ENCODE assay signal across 1 cellular context in the genomic region with DNA sequence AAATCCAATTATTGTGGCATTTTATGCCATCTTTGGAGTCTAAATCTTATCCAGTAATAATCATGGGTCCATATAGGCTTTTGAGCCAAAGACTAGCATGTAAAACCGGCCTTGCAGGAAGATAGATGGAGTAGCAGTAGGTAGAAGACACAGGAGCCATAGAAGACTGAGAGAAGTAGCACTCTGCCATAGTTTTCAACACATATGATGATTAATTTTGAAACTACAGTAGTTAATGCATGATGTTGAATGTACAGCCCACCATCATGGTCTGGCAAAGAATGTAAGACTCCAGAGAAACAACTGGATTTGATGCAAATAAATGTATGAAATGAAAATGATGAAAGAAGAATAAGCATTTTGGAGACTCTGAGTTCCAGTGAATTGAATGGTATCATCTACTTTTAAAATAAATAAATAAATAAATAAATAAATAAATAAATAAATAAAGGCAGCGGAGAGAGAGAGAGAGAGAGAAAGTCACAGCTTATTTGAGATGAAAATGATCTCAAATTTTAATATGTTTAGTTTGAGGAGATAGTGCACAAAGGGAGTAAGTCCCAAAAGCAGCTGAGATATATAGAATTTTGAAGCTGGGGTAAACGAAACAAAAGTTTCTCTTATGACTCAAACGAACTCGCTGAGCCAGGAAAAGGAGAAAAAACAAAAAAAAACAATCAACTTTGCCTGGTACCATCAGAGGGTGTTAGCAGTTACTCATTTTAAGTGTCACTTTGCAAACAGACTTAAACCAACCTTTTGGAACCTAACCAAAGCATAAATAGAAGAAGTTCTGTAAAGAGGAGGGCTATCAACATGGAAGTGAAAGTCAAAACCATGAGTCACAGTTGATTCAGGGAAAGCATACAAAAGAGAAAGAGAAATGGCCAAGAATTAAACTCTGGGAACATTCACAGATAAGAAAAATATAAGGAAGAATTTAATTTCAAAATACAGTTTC.
A peak's percentile ranks its signal among the peaks of the same experiment; 100 is the strongest.
TF ChIP-seq lines count a peak whose summit lies in the region.

No MANE protein-coding gene starts in this region.

TF ChIP-seq in HEK293, 187 proteins besides CTCF, POLR2A, EP300 and RAD21 (continued from another document and continues in another):
- TF ChIP-seq ZBTB20 (tag by site-specific recombination; IDR thresholded peaks at IDR 0.05): no peak
- TF ChIP-seq ZNF596 (tag by site-specific recombination; IDR thresholded peaks at IDR 0.05): no peak
- 0 out of 2 replicates have a peak, but pooled peaks have one; percentile 24 for TF ChIP-seq ZNF223 (tag by site-specific recombination; IDR thresholded peaks at IDR 0.05)
- TF ChIP-seq ZNF610 (tag by site-specific recombination; IDR thresholded peaks at IDR 0.05; ENCODE audit: borderline replicate concordance): no peak
- peak; percentile 23; the same call in 1 of the 2 replicates for TF ChIP-seq SP3 (tag by site-specific recombination; IDR thresholded peaks at IDR 0.05)
- no peak for TF ChIP-seq ZNF549 (tag by site-specific recombination; IDR thresholded peaks at IDR 0.05)
- TF ChIP-seq, protein P1, sequence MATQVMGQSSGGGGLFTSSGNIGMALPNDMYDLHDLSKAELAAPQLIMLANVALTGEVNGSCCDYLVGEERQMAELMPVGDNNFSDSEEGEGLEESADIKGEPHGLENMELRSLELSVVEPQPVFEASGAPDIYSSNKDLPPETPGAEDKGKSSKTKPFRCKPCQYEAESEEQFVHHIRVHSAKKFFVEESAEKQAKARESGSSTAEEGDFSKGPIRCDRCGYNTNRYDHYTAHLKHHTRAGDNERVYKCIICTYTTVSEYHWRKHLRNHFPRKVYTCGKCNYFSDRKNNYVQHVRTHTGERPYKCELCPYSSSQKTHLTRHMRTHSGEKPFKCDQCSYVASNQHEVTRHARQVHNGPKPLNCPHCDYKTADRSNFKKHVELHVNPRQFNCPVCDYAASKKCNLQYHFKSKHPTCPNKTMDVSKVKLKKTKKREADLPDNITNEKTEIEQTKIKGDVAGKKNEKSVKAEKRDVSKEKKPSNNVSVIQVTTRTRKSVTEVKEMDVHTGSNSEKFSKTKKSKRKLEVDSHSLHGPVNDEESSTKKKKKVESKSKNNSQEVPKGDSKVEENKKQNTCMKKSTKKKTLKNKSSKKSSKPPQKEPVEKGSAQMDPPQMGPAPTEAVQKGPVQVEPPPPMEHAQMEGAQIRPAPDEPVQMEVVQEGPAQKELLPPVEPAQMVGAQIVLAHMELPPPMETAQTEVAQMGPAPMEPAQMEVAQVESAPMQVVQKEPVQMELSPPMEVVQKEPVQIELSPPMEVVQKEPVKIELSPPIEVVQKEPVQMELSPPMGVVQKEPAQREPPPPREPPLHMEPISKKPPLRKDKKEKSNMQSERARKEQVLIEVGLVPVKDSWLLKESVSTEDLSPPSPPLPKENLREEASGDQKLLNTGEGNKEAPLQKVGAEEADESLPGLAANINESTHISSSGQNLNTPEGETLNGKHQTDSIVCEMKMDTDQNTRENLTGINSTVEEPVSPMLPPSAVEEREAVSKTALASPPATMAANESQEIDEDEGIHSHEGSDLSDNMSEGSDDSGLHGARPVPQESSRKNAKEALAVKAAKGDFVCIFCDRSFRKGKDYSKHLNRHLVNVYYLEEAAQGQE (tag by site-specific recombination; IDR thresholded peaks at IDR 0.05): no peak; the same call in 1 of the 2 replicates
- TF ChIP-seq, protein P2, sequence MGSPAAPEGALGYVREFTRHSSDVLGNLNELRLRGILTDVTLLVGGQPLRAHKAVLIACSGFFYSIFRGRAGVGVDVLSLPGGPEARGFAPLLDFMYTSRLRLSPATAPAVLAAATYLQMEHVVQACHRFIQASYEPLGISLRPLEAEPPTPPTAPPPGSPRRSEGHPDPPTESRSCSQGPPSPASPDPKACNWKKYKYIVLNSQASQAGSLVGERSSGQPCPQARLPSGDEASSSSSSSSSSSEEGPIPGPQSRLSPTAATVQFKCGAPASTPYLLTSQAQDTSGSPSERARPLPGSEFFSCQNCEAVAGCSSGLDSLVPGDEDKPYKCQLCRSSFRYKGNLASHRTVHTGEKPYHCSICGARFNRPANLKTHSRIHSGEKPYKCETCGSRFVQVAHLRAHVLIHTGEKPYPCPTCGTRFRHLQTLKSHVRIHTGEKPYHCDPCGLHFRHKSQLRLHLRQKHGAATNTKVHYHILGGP (tag by site-specific recombination; IDR thresholded peaks at IDR 0.05): no peak
- TF ChIP-seq, protein P3, sequence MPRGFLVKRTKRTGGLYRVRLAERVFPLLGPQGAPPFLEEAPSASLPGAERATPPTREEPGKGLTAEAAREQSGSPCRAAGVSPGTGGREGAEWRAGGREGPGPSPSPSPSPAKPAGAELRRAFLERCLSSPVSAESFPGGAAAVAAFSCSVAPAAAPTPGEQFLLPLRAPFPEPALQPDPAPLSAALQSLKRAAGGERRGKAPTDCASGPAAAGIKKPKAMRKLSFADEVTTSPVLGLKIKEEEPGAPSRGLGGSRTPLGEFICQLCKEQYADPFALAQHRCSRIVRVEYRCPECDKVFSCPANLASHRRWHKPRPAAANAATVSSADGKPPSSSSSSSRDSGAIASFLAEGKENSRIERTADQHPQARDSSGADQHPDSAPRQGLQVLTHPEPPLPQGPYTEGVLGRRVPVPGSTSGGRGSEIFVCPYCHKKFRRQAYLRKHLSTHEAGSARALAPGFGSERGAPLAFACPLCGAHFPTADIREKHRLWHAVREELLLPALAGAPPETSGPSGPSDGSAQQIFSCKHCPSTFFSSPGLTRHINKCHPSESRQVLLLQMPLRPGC (tag by site-specific recombination; IDR thresholded peaks at IDR 0.05): no peak
- peak; percentile 96 for TF ChIP-seq ZNF555 (tag by site-specific recombination; conservative IDR thresholded peaks at IDR 0.05)
- TF ChIP-seq ZBTB48 (tag by site-specific recombination; IDR thresholded peaks at IDR 0.05): no peak
- TF ChIP-seq, protein P4, sequence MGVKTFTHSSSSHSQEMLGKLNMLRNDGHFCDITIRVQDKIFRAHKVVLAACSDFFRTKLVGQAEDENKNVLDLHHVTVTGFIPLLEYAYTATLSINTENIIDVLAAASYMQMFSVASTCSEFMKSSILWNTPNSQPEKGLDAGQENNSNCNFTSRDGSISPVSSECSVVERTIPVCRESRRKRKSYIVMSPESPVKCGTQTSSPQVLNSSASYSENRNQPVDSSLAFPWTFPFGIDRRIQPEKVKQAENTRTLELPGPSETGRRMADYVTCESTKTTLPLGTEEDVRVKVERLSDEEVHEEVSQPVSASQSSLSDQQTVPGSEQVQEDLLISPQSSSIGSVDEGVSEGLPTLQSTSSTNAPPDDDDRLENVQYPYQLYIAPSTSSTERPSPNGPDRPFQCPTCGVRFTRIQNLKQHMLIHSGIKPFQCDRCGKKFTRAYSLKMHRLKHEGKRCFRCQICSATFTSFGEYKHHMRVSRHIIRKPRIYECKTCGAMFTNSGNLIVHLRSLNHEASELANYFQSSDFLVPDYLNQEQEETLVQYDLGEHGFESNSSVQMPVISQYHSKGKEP (tag by site-specific recombination; IDR thresholded peaks at IDR 0.05): no peak
- TF ChIP-seq OVOL3 (tag by site-specific recombination; IDR thresholded peaks at IDR 0.05): no peak
- no peak for TF ChIP-seq GLIS2 (tag by site-specific recombination; IDR thresholded peaks at IDR 0.05)
- no peak for TF ChIP-seq YY1 (tag by site-specific recombination; IDR thresholded peaks at IDR 0.05)
- TF ChIP-seq, protein P5, sequence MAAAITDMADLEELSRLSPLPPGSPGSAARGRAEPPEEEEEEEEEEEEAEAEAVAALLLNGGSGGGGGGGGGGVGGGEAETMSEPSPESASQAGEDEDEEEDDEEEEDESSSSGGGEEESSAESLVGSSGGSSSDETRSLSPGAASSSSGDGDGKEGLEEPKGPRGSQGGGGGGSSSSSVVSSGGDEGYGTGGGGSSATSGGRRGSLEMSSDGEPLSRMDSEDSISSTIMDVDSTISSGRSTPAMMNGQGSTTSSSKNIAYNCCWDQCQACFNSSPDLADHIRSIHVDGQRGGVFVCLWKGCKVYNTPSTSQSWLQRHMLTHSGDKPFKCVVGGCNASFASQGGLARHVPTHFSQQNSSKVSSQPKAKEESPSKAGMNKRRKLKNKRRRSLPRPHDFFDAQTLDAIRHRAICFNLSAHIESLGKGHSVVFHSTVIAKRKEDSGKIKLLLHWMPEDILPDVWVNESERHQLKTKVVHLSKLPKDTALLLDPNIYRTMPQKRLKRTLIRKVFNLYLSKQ (tag by site-specific recombination; IDR thresholded peaks at IDR 0.05; ENCODE audit: borderline replicate concordance): 0 out of 2 replicates have a peak, but pooled peaks have one; percentile 30
- TF ChIP-seq, protein P6, sequence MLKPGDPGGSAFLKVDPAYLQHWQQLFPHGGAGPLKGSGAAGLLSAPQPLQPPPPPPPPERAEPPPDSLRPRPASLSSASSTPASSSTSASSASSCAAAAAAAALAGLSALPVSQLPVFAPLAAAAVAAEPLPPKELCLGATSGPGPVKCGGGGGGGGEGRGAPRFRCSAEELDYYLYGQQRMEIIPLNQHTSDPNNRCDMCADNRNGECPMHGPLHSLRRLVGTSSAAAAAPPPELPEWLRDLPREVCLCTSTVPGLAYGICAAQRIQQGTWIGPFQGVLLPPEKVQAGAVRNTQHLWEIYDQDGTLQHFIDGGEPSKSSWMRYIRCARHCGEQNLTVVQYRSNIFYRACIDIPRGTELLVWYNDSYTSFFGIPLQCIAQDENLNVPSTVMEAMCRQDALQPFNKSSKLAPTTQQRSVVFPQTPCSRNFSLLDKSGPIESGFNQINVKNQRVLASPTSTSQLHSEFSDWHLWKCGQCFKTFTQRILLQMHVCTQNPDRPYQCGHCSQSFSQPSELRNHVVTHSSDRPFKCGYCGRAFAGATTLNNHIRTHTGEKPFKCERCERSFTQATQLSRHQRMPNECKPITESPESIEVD (tag by site-specific recombination; IDR thresholded peaks at IDR 0.05): no peak
- 0 out of 2 replicates have a peak, but pooled peaks have one; percentile 52 for TF ChIP-seq ZNF404 (tag by site-specific recombination; IDR thresholded peaks at IDR 0.05)
- TF ChIP-seq, protein P7, sequence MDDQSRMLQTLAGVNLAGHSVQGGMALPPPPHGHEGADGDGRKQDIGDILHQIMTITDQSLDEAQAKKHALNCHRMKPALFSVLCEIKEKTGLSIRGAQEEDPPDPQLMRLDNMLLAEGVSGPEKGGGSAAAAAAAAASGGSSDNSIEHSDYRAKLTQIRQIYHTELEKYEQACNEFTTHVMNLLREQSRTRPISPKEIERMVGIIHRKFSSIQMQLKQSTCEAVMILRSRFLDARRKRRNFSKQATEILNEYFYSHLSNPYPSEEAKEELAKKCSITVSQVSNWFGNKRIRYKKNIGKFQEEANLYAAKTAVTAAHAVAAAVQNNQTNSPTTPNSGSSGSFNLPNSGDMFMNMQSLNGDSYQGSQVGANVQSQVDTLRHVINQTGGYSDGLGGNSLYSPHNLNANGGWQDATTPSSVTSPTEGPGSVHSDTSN (CRISPR knock-in tag; IDR thresholded peaks at IDR 0.05): no peak
- TF ChIP-seq ZFHX2 (tag by site-specific recombination; conservative IDR thresholded peaks at IDR 0.05): no peak
- TF ChIP-seq, protein P8, sequence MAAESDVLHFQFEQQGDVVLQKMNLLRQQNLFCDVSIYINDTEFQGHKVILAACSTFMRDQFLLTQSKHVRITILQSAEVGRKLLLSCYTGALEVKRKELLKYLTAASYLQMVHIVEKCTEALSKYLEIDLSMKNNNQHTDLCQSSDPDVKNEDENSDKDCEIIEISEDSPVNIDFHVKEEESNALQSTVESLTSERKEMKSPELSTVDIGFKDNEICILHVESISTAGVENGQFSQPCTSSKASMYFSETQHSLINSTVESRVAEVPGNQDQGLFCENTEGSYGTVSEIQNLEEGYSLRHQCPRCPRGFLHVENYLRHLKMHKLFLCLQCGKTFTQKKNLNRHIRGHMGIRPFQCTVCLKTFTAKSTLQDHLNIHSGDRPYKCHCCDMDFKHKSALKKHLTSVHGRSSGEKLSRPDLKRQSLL (tag by site-specific recombination; IDR thresholded peaks at IDR 0.05): no peak
- peak; percentile 67; the same call in 1 of the 2 replicates for TF ChIP-seq ZNF558 (tag by site-specific recombination; IDR thresholded peaks at IDR 0.05)
- no peak for TF ChIP-seq ZNF48 (tag by site-specific recombination; IDR thresholded peaks at IDR 0.05)
- TF ChIP-seq RBAK (tag by site-specific recombination; IDR thresholded peaks at IDR 0.05): peak; percentile 72; the same call in 1 of the 2 replicates
- no peak for TF ChIP-seq ZNF366 (tag by site-specific recombination; conservative IDR thresholded peaks at IDR 0.05)
- TF ChIP-seq, protein P9, sequence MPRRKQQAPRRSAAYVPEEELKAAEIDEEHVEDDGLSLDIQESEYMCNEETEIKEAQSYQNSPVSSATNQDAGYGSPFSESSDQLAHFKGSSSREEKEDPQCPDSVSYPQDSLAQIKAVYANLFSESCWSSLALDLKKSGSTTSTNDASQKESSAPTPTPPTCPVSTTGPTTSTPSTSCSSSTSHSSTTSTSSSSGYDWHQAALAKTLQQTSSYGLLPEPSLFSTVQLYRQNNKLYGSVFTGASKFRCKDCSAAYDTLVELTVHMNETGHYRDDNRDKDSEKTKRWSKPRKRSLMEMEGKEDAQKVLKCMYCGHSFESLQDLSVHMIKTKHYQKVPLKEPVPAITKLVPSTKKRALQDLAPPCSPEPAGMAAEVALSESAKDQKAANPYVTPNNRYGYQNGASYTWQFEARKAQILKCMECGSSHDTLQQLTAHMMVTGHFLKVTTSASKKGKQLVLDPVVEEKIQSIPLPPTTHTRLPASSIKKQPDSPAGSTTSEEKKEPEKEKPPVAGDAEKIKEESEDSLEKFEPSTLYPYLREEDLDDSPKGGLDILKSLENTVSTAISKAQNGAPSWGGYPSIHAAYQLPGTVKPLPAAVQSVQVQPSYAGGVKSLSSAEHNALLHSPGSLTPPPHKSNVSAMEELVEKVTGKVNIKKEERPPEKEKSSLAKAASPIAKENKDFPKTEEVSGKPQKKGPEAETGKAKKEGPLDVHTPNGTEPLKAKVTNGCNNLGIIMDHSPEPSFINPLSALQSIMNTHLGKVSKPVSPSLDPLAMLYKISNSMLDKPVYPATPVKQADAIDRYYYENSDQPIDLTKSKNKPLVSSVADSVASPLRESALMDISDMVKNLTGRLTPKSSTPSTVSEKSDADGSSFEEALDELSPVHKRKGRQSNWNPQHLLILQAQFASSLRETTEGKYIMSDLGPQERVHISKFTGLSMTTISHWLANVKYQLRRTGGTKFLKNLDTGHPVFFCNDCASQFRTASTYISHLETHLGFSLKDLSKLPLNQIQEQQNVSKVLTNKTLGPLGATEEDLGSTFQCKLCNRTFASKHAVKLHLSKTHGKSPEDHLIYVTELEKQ (tag by site-specific recombination; IDR thresholded peaks at IDR 0.05; ENCODE audit: borderline replicate concordance): no peak
- peak; percentile 19; the same call in 1 of the 2 replicates for TF ChIP-seq MZF1 (tag by site-specific recombination; IDR thresholded peaks at IDR 0.05; ENCODE audit: borderline replicate concordance)
- TF ChIP-seq ZNF16 (tag by site-specific recombination; IDR thresholded peaks at IDR 0.05; ENCODE audit: low read depth): no peak
- TF ChIP-seq ZNF561 (tag by site-specific recombination; IDR thresholded peaks at IDR 0.05; ENCODE audit: borderline replicate concordance): no peak
- TF ChIP-seq, protein P10, sequence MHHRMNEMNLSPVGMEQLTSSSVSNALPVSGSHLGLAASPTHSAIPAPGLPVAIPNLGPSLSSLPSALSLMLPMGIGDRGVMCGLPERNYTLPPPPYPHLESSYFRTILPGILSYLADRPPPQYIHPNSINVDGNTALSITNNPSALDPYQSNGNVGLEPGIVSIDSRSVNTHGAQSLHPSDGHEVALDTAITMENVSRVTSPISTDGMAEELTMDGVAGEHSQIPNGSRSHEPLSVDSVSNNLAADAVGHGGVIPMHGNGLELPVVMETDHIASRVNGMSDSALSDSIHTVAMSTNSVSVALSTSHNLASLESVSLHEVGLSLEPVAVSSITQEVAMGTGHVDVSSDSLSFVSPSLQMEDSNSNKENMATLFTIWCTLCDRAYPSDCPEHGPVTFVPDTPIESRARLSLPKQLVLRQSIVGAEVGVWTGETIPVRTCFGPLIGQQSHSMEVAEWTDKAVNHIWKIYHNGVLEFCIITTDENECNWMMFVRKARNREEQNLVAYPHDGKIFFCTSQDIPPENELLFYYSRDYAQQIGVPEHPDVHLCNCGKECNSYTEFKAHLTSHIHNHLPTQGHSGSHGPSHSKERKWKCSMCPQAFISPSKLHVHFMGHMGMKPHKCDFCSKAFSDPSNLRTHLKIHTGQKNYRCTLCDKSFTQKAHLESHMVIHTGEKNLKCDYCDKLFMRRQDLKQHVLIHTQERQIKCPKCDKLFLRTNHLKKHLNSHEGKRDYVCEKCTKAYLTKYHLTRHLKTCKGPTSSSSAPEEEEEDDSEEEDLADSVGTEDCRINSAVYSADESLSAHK (tag by site-specific recombination; IDR thresholded peaks at IDR 0.05): no peak
